Comparison of ENCODE assay signal across 24 cellular contexts in the genomic region with DNA sequence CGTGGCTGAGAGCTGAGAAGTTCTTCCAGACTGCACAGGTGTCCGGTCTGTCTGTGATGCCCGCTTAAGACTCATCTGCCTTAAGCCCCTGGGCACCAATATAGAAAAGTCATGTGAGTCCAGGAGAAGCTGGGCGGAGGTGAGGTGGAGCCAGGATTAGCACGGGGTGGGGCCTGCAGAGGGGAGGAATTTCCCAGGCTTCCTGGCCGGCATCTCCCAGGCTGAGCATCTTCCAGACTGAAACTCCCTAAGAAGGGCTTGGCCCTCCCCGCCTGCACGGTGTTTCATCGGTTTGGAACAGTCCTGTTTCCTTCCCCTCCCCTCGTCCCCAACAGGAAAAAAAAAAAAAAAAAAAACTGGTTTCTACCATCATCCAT.
DNase-seq lines count a peak whose midpoint lies in the region; ATAC-seq and TF ChIP-seq lines count a peak whose summit lies in the region.
"Had no signal": no experiment of that assay in that cellular context is flagged by ENCODE, and none has a peak within 500 bp of the region (broad histone marks: within the 10 kb centered on the region; RNA-seq: fewer than 3 reads in every experiment).

No MANE protein-coding gene starts in this region.

- no peak overlapping the region for H3K4me3 Mint-ChIP-seq in brain
- no peak overlapping the region for H3K4me3 Mint-ChIP-seq in effector memory CD8-positive, alpha-beta T cell
- H3K4me3 Mint-ChIP-seq in activated T-helper 17 cell treated with anti-CD3 and anti-CD28 coated beads, Interleukin-2, amount 50 U/mL, for 72 hours: no peak overlapping the region
- H3K4me3 Mint-ChIP-seq: activated CD4-positive, alpha-beta memory T cell treated with anti-CD3 and anti-CD28 coated beads for 36 hours; activated naive CD8-positive, alpha-beta T cell; CD4-positive, CD25-positive, alpha-beta regulatory T cell; stimulated activated effector memory CD8-positive, alpha-beta T cell treated with anti-CD3 and anti-CD28 coated beads, Interleukin-12 subunit alpha, Interleukin-12 subunit beta, amount 100 ng/mL, for 72 hours; T-cell; type B pancreatic cell had no signal

- H3K27me3 Mint-ChIP-seq in brain: peaks cover 5% of the 10 kb centered on the region
- H3K27me3 Mint-ChIP-seq in effector memory CD8-positive, alpha-beta T cell: peaks cover 16 to 65% of the 10 kb centered on the region in 2 donors
- H3K27me3 Mint-ChIP-seq in activated T-helper 17 cell treated with anti-CD3 and anti-CD28 coated beads, Interleukin-2, amount 50 U/mL, for 72 hours: no peaks in the 10 kb centered on the region
- H3K27me3 Mint-ChIP-seq: activated CD4-positive, alpha-beta memory T cell treated with anti-CD3 and anti-CD28 coated beads for 36 hours; activated naive CD8-positive, alpha-beta T cell; type B pancreatic cell had no signal

- BruUV-seq in HCT116 (replicated peaks; lab: Mats Ljungman, UMichigan): no TSS peak

- no peak overlapping the region for H3K4me2 ChIP-seq in HCT116 (ENCODE audit: low read length)

- no peaks in the 10 kb centered on the region for H3K36me3 ChIP-seq in HCT116 (ENCODE audit: control insufficient read depth in 1 of 2, insufficient read depth in 2 of 2, low read length in 2 of 2)
- H3K36me3 ChIP-seq: right lobe of liver had no signal

- H2AFZ ChIP-seq in HCT116 (ENCODE audit: low read depth, low read length, poor library complexity, severe bottlenecking): no peak overlapping the region

- H3K79me2 ChIP-seq in HCT116 (ENCODE audit: insufficient read depth, low read length): no peaks in the 10 kb centered on the region

- no peak overlapping the region for H3K27ac ChIP-seq in HCT116 (ENCODE audit: low read depth, low read length)
- H3K27ac ChIP-seq: right lobe of liver, SJCRH30 had no signal

- intact Hi-C loops in HCT116 (cut with micrococcal nuclease): no loop called here

- H3K27me3 ChIP-seq in HCT116 (ENCODE audit: insufficient read depth, low read length): no peaks in the 10 kb centered on the region
- H3K27me3 ChIP-seq: right lobe of liver, SJCRH30 had no signal

- no peak for TF ChIP-seq CTCF in HCT116 (IDR thresholded peaks at IDR 0.05 in 2 of 3, conservative IDR thresholded peaks at IDR 0.05 in 1 of 3; ENCODE audit: borderline replicate concordance in 1 of 3, insufficient read depth in 1 of 3, low read depth in 2 of 3, low read length in 2 of 3)
- TF ChIP-seq CTCF in brain (conservative IDR thresholded peaks at IDR 0.05): no peak

- peaks cover 37% of the 10 kb centered on the region for H3K4me1 Mint-ChIP-seq in brain
- H3K4me1 Mint-ChIP-seq in effector memory CD8-positive, alpha-beta T cell (ENCODE audit: low read depth in 2 of 2): peaks cover 0 to 5% of the 10 kb centered on the region in 2 donors
- H3K4me1 Mint-ChIP-seq in activated T-helper 17 cell treated with anti-CD3 and anti-CD28 coated beads, Interleukin-2, amount 50 U/mL, for 72 hours: no peaks in the 10 kb centered on the region
- H3K4me1 Mint-ChIP-seq: stimulated activated effector memory CD8-positive, alpha-beta T cell treated with anti-CD3 and anti-CD28 coated beads, Interleukin-12 subunit alpha, Interleukin-12 subunit beta, amount 100 ng/mL, for 72 hours had no signal

- H3K4me3 ChIP-seq in HCT116 (replicated peaks in 1 of 2; ENCODE audit: low read depth in 1 of 2, low read length in 2 of 2): no peak overlapping the region
- H3K4me3 ChIP-seq: right lobe of liver, SJCRH30 had no signal

- RAD21 ChIA-PET in HCT116 (lab: Charles Lee; ENCODE audit: low non-redundant PET in 1 of 2, low total read pairs in 2 of 2, uncharacterized antibody in 2 of 2, unreplicated experiment in 2 of 2): no interaction called here

- peaks cover 0 to 5% (median 0%) of the 10 kb centered on the region in 5 experiments for H3K9me3 Mint-ChIP-seq in brain
- H3K9me3 Mint-ChIP-seq in effector memory CD8-positive, alpha-beta T cell: no peaks in the 10 kb centered on the region
- H3K9me3 Mint-ChIP-seq in activated T-helper 17 cell treated with anti-CD3 and anti-CD28 coated beads, Interleukin-2, amount 50 U/mL, for 72 hours: no peaks in the 10 kb centered on the region
- H3K9me3 Mint-ChIP-seq: activated CD4-positive, alpha-beta memory T cell treated with anti-CD3 and anti-CD28 coated beads for 36 hours; CD4-positive, CD25-positive, alpha-beta regulatory T cell; neural crest cell; stimulated activated effector memory CD8-positive, alpha-beta T cell treated with anti-CD3 and anti-CD28 coated beads, Interleukin-12 subunit alpha, Interleukin-12 subunit beta, amount 100 ng/mL, for 72 hours; T-cell; type B pancreatic cell had no signal

- peak overlapping the region in 3 of 5 experiments; percentile 33 to 54 (median 48) for H3K27ac Mint-ChIP-seq in brain
- no peak overlapping the region for H3K27ac Mint-ChIP-seq in effector memory CD8-positive, alpha-beta T cell
- H3K27ac Mint-ChIP-seq in activated T-helper 17 cell treated with anti-CD3 and anti-CD28 coated beads, Interleukin-2, amount 50 U/mL, for 72 hours: no peak overlapping the region
- H3K27ac Mint-ChIP-seq: activated CD4-positive, alpha-beta memory T cell treated with anti-CD3 and anti-CD28 coated beads for 36 hours; activated naive CD8-positive, alpha-beta T cell; CD4-positive, CD25-positive, alpha-beta regulatory T cell; stimulated activated effector memory CD8-positive, alpha-beta T cell treated with anti-CD3 and anti-CD28 coated beads, Interleukin-12 subunit alpha, Interleukin-12 subunit beta, amount 100 ng/mL, for 72 hours; T-cell; type B pancreatic cell had no signal

- TF ChIP-seq POLR2A in HCT116 (IDR thresholded peaks at IDR 0.05; ENCODE audit: borderline replicate concordance, extremely low read depth, insufficient read depth, insufficient read length): no peak

- DNase-seq in Daoy (ENCODE audit: low read depth): peak; percentile 15
- no peak for DNase-seq in HCT116 (ENCODE audit: low read depth, low spot score)
- peak; percentile 22 for DNase-seq in kidney tubule cell (ENCODE audit: low spot score)
- DNase-seq in effector memory CD8-positive, alpha-beta T cell: no peak
- DNase-seq in NAMALWA (ENCODE audit: low spot score): no peak
- DNase-seq: activated CD4-positive, alpha-beta memory T cell treated with anti-CD3 and anti-CD28 coated beads for 36 hours; activated CD8-positive, alpha-beta memory T cell treated with anti-CD3 and anti-CD28 coated beads, Interleukin-2, amount 50 U/mL, for 4 hours; CD4-positive, CD25-positive, alpha-beta regulatory T cell; cerebellar nuclear complex; GOT3; Kasumi-1; kidney glomerular epithelial cell; NCI-H1694 treated with DMSO at 0.1 percent for 48 hours; NCI-H526; right lobe of liver; SJCRH30; stimulated activated CD4-positive, alpha-beta T cell treated with anti-CD3 and anti-CD28 coated beads, Interleukin-4, amount 100 ng/mL, for 24 hours; T-cell had no signal

- peaks cover 14% of the 10 kb centered on the region for H3K36me3 Mint-ChIP-seq in brain
- no peaks in the 10 kb centered on the region for H3K36me3 Mint-ChIP-seq in effector memory CD8-positive, alpha-beta T cell (ENCODE audit: insufficient read depth)
- H3K36me3 Mint-ChIP-seq in activated T-helper 17 cell treated with anti-CD3 and anti-CD28 coated beads, Interleukin-2, amount 50 U/mL, for 72 hours (ENCODE audit: low read depth): no peaks in the 10 kb centered on the region
- H3K36me3 Mint-ChIP-seq: activated CD4-positive, alpha-beta memory T cell treated with anti-CD3 and anti-CD28 coated beads for 36 hours; activated naive CD8-positive, alpha-beta T cell; CD4-positive, CD25-positive, alpha-beta regulatory T cell; stimulated activated effector memory CD8-positive, alpha-beta T cell treated with anti-CD3 and anti-CD28 coated beads, Interleukin-12 subunit alpha, Interleukin-12 subunit beta, amount 100 ng/mL, for 72 hours had no signal

- H3K9me2 ChIP-seq in HCT116 (ENCODE audit: insufficient read depth): no peaks in the 10 kb centered on the region

- CTCF ChIA-PET in HCT116 (lab: Charles Lee): no interaction called here

- no peak for TF ChIP-seq RAD21 in HCT116 (IDR thresholded peaks at IDR 0.05; ENCODE audit: low read depth)

- H3K9me3 ChIP-seq in HCT116 (ENCODE audit: control insufficient read depth in 1 of 2, insufficient read depth in 1 of 2, low read depth in 1 of 2, low read length in 2 of 2): no peaks in the 10 kb centered on the region
- H3K9me3 ChIP-seq: right lobe of liver, SJCRH30 had no signal

- peak; percentile 56; the same call in 1 of the 2 replicates for ATAC-seq in HCT116
- ATAC-seq in effector memory CD8-positive, alpha-beta T cell (replicated peaks): no peak
- no peak for ATAC-seq in activated T-helper 17 cell treated with anti-CD3 and anti-CD28 coated beads, Interleukin-2, amount 50 U/mL, for 72 hours (replicated peaks)
- ATAC-seq: right lobe of liver; stimulated activated effector memory CD8-positive, alpha-beta T cell treated with anti-CD3 and anti-CD28 coated beads, Interleukin-12 subunit alpha, Interleukin-12 subunit beta, amount 100 ng/mL, for 72 hours; T-cell had no signal

- POLR2A ChIA-PET in HCT116 (lab: Charles Lee): no interaction called here

- no peaks in the 10 kb centered on the region for H3K4me1 ChIP-seq in HCT116 (ENCODE audit: control insufficient read depth in 1 of 2, insufficient read depth in 2 of 2, low read length in 2 of 2)
- H3K4me1 ChIP-seq: right lobe of liver had no signal

- H4K20me1 ChIP-seq in HCT116 (ENCODE audit: insufficient read depth): no peaks in the 10 kb centered on the region

- H3K9ac ChIP-seq in HCT116 (ENCODE audit: low read length): no peak overlapping the region

TF ChIP-seq in HCT116, 20 proteins besides CTCF, POLR2A, EP300 and RAD21 (continues in another document):
- no peak for TF ChIP-seq EZH2 (IDR thresholded peaks at IDR 0.05)
- TF ChIP-seq, protein P1, sequence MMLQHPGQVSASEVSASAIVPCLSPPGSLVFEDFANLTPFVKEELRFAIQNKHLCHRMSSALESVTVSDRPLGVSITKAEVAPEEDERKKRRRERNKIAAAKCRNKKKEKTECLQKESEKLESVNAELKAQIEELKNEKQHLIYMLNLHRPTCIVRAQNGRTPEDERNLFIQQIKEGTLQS (IDR thresholded peaks at IDR 0.05): no peak

Comparison
In these comparisons a context has a peak if more than half of its experiments do, and no peak if none do; other contexts are left out.
1. DNase-seq: peak in Daoy (single experiment) and kidney tubule cell (single experiment); none in HCT116 (single experiment), effector memory CD8-positive, alpha-beta T cell (0 of 3) and NAMALWA (single experiment).
2. H3K27ac Mint-ChIP-seq: peak in brain (3 of 5); none in effector memory CD8-positive, alpha-beta T cell (0 of 2) and activated T-helper 17 cell treated with anti-CD3 and anti-CD28 coated beads, Interleukin-2, amount 50 U/mL, for 72 hours (single experiment).